In genomic region chr16:11667824-11668589, GRCh38 we compare ENCODE assay signal across 1 cellular context.
A peak's percentile ranks its signal among the peaks of the same experiment; 100 is the strongest.
TF ChIP-seq lines count a peak whose summit lies in the region.

TSS of gene SNN (plus strand) at chr16:11668455. CDS start at chr16:11676060, 7,605 bp downstream.

TF ChIP-seq in HepG2, 621 proteins besides CTCF, POLR2A, EP300 and RAD21 (continued from another document and continues in another):
- TF ChIP-seq DZIP1 (CRISPR knock-in tag; IDR thresholded peaks at IDR 0.05) (peak; percentile 38; the same call in 1 of the 2 replicates), RXRB (CRISPR knock-in tag; IDR thresholded peaks at IDR 0.05; ENCODE audit: borderline replicate concordance) (0 out of 2 replicates have a peak, but pooled peaks have one; percentile 6), TP53 (CRISPR knock-in tag; conservative IDR thresholded peaks at IDR 0.05) (no peak), ZNF761 (CRISPR knock-in tag; conservative IDR thresholded peaks at IDR 0.05) (0 out of 2 replicates have a peak, but pooled peaks have one; percentile 36), SUZ12 (IDR thresholded peaks at IDR 0.05; ENCODE audit: low read depth, low read length) (no peak), SRY (CRISPR knock-in tag; IDR thresholded peaks at IDR 0.05) (0 out of 2 replicates have a peak, but pooled peaks have one; percentile 35), ZNF18 (CRISPR knock-in tag; IDR thresholded peaks at IDR 0.05; ENCODE audit: insufficient replicate concordance) (no peak), ZNF317 (CRISPR knock-in tag; IDR thresholded peaks at IDR 0.05) (no peak), ZBTB40 (IDR thresholded peaks at IDR 0.05) (no peak), ZBTB40 (CRISPR knock-in tag; IDR thresholded peaks at IDR 0.05) (peak; percentile 41; the same call in 1 of the 2 replicates), SNAPC2 (CRISPR knock-in tag; IDR thresholded peaks at IDR 0.05) (no peak), MED13 (CRISPR knock-in tag; IDR thresholded peaks at IDR 0.05) (0 out of 2 replicates have a peak, but pooled peaks have one; percentile 51), BRD4 (CRISPR knock-in tag; IDR thresholded peaks at IDR 0.05) (no peak), ZNF333 (CRISPR knock-in tag; IDR thresholded peaks at IDR 0.05; ENCODE audit: borderline replicate concordance) (peak; percentile 39; the same call in 1 of the 2 replicates), PATZ1 (CRISPR knock-in tag; IDR thresholded peaks at IDR 0.05) (peak; percentile 64), ZNF724P (CRISPR knock-in tag; IDR thresholded peaks at IDR 0.05; ENCODE audit: borderline replicate concordance) (0 out of 2 replicates have a peak, but pooled peaks have one; percentile 29), ZNF607 (CRISPR knock-in tag; IDR thresholded peaks at IDR 0.05; ENCODE audit: borderline replicate concordance) (peak; percentile 52; the same call in 1 of the 2 replicates), NFKBIZ (CRISPR knock-in tag; IDR thresholded peaks at IDR 0.05) (no peak), FOXA1 (IDR thresholded peaks at IDR 0.05) (no peak), FOXA1 (CRISPR knock-in tag; IDR thresholded peaks at IDR 0.05) (peak; percentile 7; the same call in 1 of the 2 replicates), ZNF83 (CRISPR knock-in tag; IDR thresholded peaks at IDR 0.05; ENCODE audit: borderline replicate concordance) (0 out of 2 replicates have a peak, but pooled peaks have one; percentile 68), FOXC1 (CRISPR knock-in tag; IDR thresholded peaks at IDR 0.05; ENCODE audit: borderline replicate concordance) (no peak), GLMP (CRISPR knock-in tag; IDR thresholded peaks at IDR 0.05; ENCODE audit: borderline replicate concordance) (no peak), MAF1 (CRISPR knock-in tag; IDR thresholded peaks at IDR 0.05; ENCODE audit: borderline replicate concordance) (peak; percentile 39; the same call in 1 of the 2 replicates), ADNP (CRISPR knock-in tag; IDR thresholded peaks at IDR 0.05) (no peak), SOX6 (IDR thresholded peaks at IDR 0.05) (no peak), SOX6 (CRISPR knock-in tag; IDR thresholded peaks at IDR 0.05) (peak; percentile 32; the same call in 1 of the 2 replicates), HOXA3 (CRISPR knock-in tag; IDR thresholded peaks at IDR 0.05) (peak; percentile 59), ZSCAN25 (CRISPR knock-in tag; IDR thresholded peaks at IDR 0.05) (peak; percentile 87), CCDC6 (CRISPR knock-in tag; IDR thresholded peaks at IDR 0.05) (peak; percentile 63; the same call in 1 of the 2 replicates), USF2 (IDR thresholded peaks at IDR 0.05; ENCODE audit: low read depth, low read length) (no peak), USF2 (CRISPR knock-in tag; IDR thresholded peaks at IDR 0.05; ENCODE audit: borderline replicate concordance) (no peak), ZNF598 (CRISPR knock-in tag; IDR thresholded peaks at IDR 0.05; ENCODE audit: borderline replicate concordance) (no peak), ZNF563 (CRISPR knock-in tag; IDR thresholded peaks at IDR 0.05) (no peak), GLI4 (CRISPR knock-in tag; IDR thresholded peaks at IDR 0.05; ENCODE audit: borderline replicate concordance) (no peak), HNRNPL (IDR thresholded peaks at IDR 0.05; ENCODE audit: low read depth, low read length) (0 out of 2 replicates have a peak, but pooled peaks have one; percentile 48), ZNF704 (CRISPR knock-in tag; IDR thresholded peaks at IDR 0.05; ENCODE audit: borderline replicate concordance) (0 out of 2 replicates have a peak, but pooled peaks have one; percentile 50), ZFAT (CRISPR knock-in tag; conservative IDR thresholded peaks at IDR 0.05) (no peak), ZNF841 (CRISPR knock-in tag; IDR thresholded peaks at IDR 0.05; ENCODE audit: borderline replicate concordance) (no peak), ZMYM3 (CRISPR knock-in tag; IDR thresholded peaks at IDR 0.05) (peak; percentile 28; the same call in 1 of the 2 replicates), SP4 (CRISPR knock-in tag; IDR thresholded peaks at IDR 0.05) (peak; percentile 90), MYNN (CRISPR knock-in tag; IDR thresholded peaks at IDR 0.05; ENCODE audit: low read depth) (0 out of 2 replicates have a peak, but pooled peaks have one; percentile 62), TEAD2 (CRISPR knock-in tag; IDR thresholded peaks at IDR 0.05) (no peak)
